Comparison of ENCODE assay signal across 1 cellular context in genomic region chr12:56571131-56571530, GRCh38.
TF ChIP-seq lines count a peak whose summit lies in the region.

No MANE protein-coding gene starts in this region.

TF ChIP-seq in GM23338, 12 proteins besides CTCF, POLR2A, EP300 and RAD21 (continued from another document):
- TF ChIP-seq STAT1 (IDR thresholded peaks at IDR 0.05; ENCODE audit: unreplicated experiment) (no peak), POLR2AphosphoS5 (IDR thresholded peaks at IDR 0.05; ENCODE audit: low read depth) (no peak), CREB1 (CRISPR knock-in tag; IDR thresholded peaks at IDR 0.05; ENCODE audit: low read depth) (no peak), EZH2 (IDR thresholded peaks at IDR 0.05; ENCODE audit: low read depth, unreplicated experiment) (no peak), ZNF462 (CRISPR knock-in tag; IDR thresholded peaks at IDR 0.05) (no peak)
- TF ChIP-seq, protein P1, sequence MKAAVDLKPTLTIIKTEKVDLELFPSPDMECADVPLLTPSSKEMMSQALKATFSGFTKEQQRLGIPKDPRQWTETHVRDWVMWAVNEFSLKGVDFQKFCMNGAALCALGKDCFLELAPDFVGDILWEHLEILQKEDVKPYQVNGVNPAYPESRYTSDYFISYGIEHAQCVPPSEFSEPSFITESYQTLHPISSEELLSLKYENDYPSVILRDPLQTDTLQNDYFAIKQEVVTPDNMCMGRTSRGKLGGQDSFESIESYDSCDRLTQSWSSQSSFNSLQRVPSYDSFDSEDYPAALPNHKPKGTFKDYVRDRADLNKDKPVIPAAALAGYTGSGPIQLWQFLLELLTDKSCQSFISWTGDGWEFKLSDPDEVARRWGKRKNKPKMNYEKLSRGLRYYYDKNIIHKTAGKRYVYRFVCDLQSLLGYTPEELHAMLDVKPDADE (IDR thresholded peaks at IDR 0.05), result no peak
